Comparison of ENCODE assay signal across 2 cellular contexts in the genomic region with DNA sequence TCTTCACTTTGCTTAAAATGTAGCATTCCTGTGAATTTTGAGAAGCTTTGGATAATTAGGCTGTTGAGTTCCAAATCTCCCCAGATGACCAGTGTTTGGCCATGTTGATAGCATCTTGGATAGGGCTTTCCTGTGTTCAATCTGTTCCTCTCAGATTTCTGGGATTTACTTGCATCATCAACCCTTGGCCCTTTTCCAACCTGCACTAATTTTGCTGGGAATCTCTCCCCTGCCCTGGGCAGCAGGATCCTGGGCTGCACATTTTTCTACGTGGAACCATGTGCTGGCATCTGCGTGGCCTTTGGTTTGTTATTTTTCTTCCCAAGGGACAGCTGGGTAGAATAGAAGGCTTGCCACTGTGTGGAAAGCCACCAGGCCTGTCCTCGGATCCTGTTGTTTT.
A peak's percentile ranks its signal among the peaks of the same experiment; 100 is the strongest.
TF ChIP-seq lines count a peak whose summit lies in the region.

No MANE protein-coding gene starts in this region.

TF ChIP-seq in SK-N-SH, 30 proteins besides CTCF, POLR2A, EP300 and RAD21 (continued from another document and continues in another):
- TF ChIP-seq, protein P1, sequence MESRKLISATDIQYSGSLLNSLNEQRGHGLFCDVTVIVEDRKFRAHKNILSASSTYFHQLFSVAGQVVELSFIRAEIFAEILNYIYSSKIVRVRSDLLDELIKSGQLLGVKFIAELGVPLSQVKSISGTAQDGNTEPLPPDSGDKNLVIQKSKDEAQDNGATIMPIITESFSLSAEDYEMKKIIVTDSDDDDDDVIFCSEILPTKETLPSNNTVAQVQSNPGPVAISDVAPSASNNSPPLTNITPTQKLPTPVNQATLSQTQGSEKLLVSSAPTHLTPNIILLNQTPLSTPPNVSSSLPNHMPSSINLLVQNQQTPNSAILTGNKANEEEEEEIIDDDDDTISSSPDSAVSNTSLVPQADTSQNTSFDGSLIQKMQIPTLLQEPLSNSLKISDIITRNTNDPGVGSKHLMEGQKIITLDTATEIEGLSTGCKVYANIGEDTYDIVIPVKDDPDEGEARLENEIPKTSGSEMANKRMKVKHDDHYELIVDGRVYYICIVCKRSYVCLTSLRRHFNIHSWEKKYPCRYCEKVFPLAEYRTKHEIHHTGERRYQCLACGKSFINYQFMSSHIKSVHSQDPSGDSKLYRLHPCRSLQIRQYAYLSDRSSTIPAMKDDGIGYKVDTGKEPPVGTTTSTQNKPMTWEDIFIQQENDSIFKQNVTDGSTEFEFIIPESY (IDR thresholded peaks at IDR 0.05; ENCODE audit: borderline replicate concordance, low read depth), result no peak
- TF ChIP-seq EZH2phosphoT487 (IDR thresholded peaks at IDR 0.05; ENCODE audit: borderline replicate concordance, low read depth) (no peak), ELF1 (IDR thresholded peaks at IDR 0.05) (no peak), SMC3 (IDR thresholded peaks at IDR 0.05; ENCODE audit: low read depth, low read length) (no peak), FOSL2 (IDR thresholded peaks at IDR 0.05; ENCODE audit: borderline replicate concordance, low read depth) (no peak), MEF2A (IDR thresholded peaks at IDR 0.05; ENCODE audit: borderline replicate concordance, low read depth) (no peak), MXI1 (IDR thresholded peaks at IDR 0.05; ENCODE audit: low read depth, low read length) (0 out of 2 replicates have a peak, but pooled peaks have one; percentile 20), SIN3A (IDR thresholded peaks at IDR 0.05; ENCODE audit: borderline replicate concordance, low read depth, low read length) (no peak), FOXM1 (IDR thresholded peaks at IDR 0.05; ENCODE audit: low read depth) (no peak), TAF1 (IDR thresholded peaks at IDR 0.05; ENCODE audit: borderline replicate concordance, low read depth, low read length) (no peak), RXRA (IDR thresholded peaks at IDR 0.05; ENCODE audit: borderline replicate concordance, low read depth) (no peak), RFX5 (IDR thresholded peaks at IDR 0.05; ENCODE audit: low read length) (no peak), NFIC (IDR thresholded peaks at IDR 0.05; ENCODE audit: borderline replicate concordance) (0 out of 2 replicates have a peak, but pooled peaks have one; percentile 38), NRF1 (IDR thresholded peaks at IDR 0.05; ENCODE audit: low read depth, low read length) (no peak), POLR2AphosphoS5 (IDR thresholded peaks at IDR 0.05; ENCODE audit: low read depth, low read length) (no peak), TCF12 (IDR thresholded peaks at IDR 0.05) (0 out of 2 replicates have a peak, but pooled peaks have one; percentile 13), YY1 (IDR thresholded peaks at IDR 0.05; ENCODE audit: low read depth) (no peak), JUND (IDR thresholded peaks at IDR 0.05) (no peak)
- TF ChIP-seq, protein P2, sequence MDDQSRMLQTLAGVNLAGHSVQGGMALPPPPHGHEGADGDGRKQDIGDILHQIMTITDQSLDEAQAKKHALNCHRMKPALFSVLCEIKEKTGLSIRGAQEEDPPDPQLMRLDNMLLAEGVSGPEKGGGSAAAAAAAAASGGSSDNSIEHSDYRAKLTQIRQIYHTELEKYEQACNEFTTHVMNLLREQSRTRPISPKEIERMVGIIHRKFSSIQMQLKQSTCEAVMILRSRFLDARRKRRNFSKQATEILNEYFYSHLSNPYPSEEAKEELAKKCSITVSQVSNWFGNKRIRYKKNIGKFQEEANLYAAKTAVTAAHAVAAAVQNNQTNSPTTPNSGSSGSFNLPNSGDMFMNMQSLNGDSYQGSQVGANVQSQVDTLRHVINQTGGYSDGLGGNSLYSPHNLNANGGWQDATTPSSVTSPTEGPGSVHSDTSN (IDR thresholded peaks at IDR 0.05), result no peak
- TF ChIP-seq, protein P3, sequence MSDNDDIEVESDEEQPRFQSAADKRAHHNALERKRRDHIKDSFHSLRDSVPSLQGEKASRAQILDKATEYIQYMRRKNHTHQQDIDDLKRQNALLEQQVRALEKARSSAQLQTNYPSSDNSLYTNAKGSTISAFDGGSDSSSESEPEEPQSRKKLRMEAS (IDR thresholded peaks at IDR 0.05; ENCODE audit: low read depth), result no peak
- TF ChIP-seq, protein P4, sequence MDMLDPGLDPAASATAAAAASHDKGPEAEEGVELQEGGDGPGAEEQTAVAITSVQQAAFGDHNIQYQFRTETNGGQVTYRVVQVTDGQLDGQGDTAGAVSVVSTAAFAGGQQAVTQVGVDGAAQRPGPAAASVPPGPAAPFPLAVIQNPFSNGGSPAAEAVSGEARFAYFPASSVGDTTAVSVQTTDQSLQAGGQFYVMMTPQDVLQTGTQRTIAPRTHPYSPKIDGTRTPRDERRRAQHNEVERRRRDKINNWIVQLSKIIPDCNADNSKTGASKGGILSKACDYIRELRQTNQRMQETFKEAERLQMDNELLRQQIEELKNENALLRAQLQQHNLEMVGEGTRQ (IDR thresholded peaks at IDR 0.05; ENCODE audit: borderline replicate concordance, low read depth, low read length), result no peak
- TF ChIP-seq, protein P5, sequence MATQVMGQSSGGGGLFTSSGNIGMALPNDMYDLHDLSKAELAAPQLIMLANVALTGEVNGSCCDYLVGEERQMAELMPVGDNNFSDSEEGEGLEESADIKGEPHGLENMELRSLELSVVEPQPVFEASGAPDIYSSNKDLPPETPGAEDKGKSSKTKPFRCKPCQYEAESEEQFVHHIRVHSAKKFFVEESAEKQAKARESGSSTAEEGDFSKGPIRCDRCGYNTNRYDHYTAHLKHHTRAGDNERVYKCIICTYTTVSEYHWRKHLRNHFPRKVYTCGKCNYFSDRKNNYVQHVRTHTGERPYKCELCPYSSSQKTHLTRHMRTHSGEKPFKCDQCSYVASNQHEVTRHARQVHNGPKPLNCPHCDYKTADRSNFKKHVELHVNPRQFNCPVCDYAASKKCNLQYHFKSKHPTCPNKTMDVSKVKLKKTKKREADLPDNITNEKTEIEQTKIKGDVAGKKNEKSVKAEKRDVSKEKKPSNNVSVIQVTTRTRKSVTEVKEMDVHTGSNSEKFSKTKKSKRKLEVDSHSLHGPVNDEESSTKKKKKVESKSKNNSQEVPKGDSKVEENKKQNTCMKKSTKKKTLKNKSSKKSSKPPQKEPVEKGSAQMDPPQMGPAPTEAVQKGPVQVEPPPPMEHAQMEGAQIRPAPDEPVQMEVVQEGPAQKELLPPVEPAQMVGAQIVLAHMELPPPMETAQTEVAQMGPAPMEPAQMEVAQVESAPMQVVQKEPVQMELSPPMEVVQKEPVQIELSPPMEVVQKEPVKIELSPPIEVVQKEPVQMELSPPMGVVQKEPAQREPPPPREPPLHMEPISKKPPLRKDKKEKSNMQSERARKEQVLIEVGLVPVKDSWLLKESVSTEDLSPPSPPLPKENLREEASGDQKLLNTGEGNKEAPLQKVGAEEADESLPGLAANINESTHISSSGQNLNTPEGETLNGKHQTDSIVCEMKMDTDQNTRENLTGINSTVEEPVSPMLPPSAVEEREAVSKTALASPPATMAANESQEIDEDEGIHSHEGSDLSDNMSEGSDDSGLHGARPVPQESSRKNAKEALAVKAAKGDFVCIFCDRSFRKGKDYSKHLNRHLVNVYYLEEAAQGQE (IDR thresholded peaks at IDR 0.05; ENCODE audit: low read depth, low read length), result no peak
- TF ChIP-seq, protein P6, sequence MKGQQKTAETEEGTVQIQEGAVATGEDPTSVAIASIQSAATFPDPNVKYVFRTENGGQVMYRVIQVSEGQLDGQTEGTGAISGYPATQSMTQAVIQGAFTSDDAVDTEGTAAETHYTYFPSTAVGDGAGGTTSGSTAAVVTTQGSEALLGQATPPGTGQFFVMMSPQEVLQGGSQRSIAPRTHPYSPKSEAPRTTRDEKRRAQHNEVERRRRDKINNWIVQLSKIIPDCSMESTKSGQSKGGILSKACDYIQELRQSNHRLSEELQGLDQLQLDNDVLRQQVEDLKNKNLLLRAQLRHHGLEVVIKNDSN (IDR thresholded peaks at IDR 0.05; ENCODE audit: borderline replicate concordance, low read depth), result no peak

TF ChIP-seq in SK-N-SH treated with all-trans-retinoic acid at 6 μM for 48 hours, 23 proteins besides CTCF, POLR2A, EP300 and RAD21 (continued from another document):
- TF ChIP-seq ESRRG (CRISPR knock-in tag; IDR thresholded peaks at IDR 0.05) (no peak), OSR1 (CRISPR knock-in tag; IDR thresholded peaks at IDR 0.05) (no peak), ZNF8 (CRISPR knock-in tag; IDR thresholded peaks at IDR 0.05) (no peak), ZFP3 (CRISPR knock-in tag; IDR thresholded peaks at IDR 0.05) (no peak), ISL1 (CRISPR knock-in tag; IDR thresholded peaks at IDR 0.05) (no peak), TOX (CRISPR knock-in tag; IDR thresholded peaks at IDR 0.05; ENCODE audit: borderline replicate concordance) (no peak), ZC3H10 (CRISPR knock-in tag; IDR thresholded peaks at IDR 0.05) (no peak), ZFP30 (CRISPR knock-in tag; IDR thresholded peaks at IDR 0.05) (no peak), ARNTL (CRISPR knock-in tag; IDR thresholded peaks at IDR 0.05; ENCODE audit: borderline replicate concordance, low read depth) (no peak), RARB (CRISPR knock-in tag; IDR thresholded peaks at IDR 0.05) (no peak), BACH2 (CRISPR knock-in tag; IDR thresholded peaks at IDR 0.05; ENCODE audit: borderline replicate concordance) (no peak), ZNF70 (CRISPR knock-in tag; IDR thresholded peaks at IDR 0.05) (no peak), PPARA (CRISPR knock-in tag; IDR thresholded peaks at IDR 0.05; ENCODE audit: borderline replicate concordance) (no peak)
- TF ChIP-seq, protein P7, sequence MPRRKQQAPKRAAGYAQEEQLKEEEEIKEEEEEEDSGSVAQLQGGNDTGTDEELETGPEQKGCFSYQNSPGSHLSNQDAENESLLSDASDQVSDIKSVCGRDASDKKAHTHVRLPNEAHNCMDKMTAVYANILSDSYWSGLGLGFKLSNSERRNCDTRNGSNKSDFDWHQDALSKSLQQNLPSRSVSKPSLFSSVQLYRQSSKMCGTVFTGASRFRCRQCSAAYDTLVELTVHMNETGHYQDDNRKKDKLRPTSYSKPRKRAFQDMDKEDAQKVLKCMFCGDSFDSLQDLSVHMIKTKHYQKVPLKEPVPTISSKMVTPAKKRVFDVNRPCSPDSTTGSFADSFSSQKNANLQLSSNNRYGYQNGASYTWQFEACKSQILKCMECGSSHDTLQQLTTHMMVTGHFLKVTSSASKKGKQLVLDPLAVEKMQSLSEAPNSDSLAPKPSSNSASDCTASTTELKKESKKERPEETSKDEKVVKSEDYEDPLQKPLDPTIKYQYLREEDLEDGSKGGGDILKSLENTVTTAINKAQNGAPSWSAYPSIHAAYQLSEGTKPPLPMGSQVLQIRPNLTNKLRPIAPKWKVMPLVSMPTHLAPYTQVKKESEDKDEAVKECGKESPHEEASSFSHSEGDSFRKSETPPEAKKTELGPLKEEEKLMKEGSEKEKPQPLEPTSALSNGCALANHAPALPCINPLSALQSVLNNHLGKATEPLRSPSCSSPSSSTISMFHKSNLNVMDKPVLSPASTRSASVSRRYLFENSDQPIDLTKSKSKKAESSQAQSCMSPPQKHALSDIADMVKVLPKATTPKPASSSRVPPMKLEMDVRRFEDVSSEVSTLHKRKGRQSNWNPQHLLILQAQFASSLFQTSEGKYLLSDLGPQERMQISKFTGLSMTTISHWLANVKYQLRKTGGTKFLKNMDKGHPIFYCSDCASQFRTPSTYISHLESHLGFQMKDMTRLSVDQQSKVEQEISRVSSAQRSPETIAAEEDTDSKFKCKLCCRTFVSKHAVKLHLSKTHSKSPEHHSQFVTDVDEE (CRISPR knock-in tag; IDR thresholded peaks at IDR 0.05), result no peak
- TF ChIP-seq, protein P8, sequence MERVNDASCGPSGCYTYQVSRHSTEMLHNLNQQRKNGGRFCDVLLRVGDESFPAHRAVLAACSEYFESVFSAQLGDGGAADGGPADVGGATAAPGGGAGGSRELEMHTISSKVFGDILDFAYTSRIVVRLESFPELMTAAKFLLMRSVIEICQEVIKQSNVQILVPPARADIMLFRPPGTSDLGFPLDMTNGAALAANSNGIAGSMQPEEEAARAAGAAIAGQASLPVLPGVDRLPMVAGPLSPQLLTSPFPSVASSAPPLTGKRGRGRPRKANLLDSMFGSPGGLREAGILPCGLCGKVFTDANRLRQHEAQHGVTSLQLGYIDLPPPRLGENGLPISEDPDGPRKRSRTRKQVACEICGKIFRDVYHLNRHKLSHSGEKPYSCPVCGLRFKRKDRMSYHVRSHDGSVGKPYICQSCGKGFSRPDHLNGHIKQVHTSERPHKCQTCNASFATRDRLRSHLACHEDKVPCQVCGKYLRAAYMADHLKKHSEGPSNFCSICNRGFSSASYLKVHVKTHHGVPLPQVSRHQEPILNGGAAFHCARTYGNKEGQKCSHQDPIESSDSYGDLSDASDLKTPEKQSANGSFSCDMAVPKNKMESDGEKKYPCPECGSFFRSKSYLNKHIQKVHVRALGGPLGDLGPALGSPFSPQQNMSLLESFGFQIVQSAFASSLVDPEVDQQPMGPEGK (CRISPR knock-in tag; IDR thresholded peaks at IDR 0.05; ENCODE audit: borderline replicate concordance), result no peak
TF ChIP-seq in SK-N-SH treated with all-trans-retinoic acid at 6 μM for 48 hours: peak in this region for 0.
